Comparison of ENCODE assay signal across 14 cellular contexts in genomic region chr5:126610163-126610562, GRCh38. TPM values are rescaled to one million over a fixed set of nuclear protein-coding genes. Genes with fewer than 3 reads are reported as not detected.
A peak's percentile ranks its signal among the peaks of the same experiment; 100 is the strongest.
DNase-seq lines count a peak whose midpoint lies in the region; ATAC-seq and TF ChIP-seq lines count a peak whose summit lies in the region.
"Had no signal": no experiment of that assay in that cellular context is flagged by ENCODE, and none has a peak within 500 bp of the region (broad histone marks: within the 10 kb centered on the region; RNA-seq: fewer than 3 reads in every experiment).

No MANE protein-coding gene starts in this region.

- POLR2A ChIA-PET in activated CD4-positive, alpha-beta T cell treated with anti-CD3 and anti-CD28 coated beads, Interleukin-2, amount 10 ng/mL, durations not matched to agents 7 days and 5 days (lab: Charles Lee) = interaction anchor here (0.7 kb wide), 1 partner anchor 12 kb away, joined by 5 read pairs; no protein-coding TSS in a partner anchor
- POLR2A ChIA-PET in OCI-LY7 (lab: Charles Lee) = interaction anchor here (0.6 to 1.8 kb wide), 5 partner anchors 12 to 168 kb away, joined by 3 to 13 read pairs (median 4); no protein-coding TSS in a partner anchor

- peaks cover 23% of the 10 kb centered on the region for H3K4me1 Mint-ChIP-seq in activated CD4-positive, alpha-beta T cell treated with anti-CD3 and anti-CD28 coated beads, Interleukin-2, amount 10 ng/mL, durations not matched to agents 24 days and 14 days
- peaks cover 34% of the 10 kb centered on the region for H3K4me1 Mint-ChIP-seq in activated CD4-positive, alpha-beta T cell treated with anti-CD3 and anti-CD28 coated beads, Interleukin-2, amount 10 ng/mL, durations not matched to agents 7 days and 5 days
- H3K4me1 Mint-ChIP-seq in central memory CD8-positive, alpha-beta T cell = peaks cover 45% of the 10 kb centered on the region
- peaks cover 10% of the 10 kb centered on the region for H3K4me1 Mint-ChIP-seq in neural crest cell

- H2AFZ ChIP-seq in OCI-LY7 (ENCODE audit: low read length) = no peak overlapping the region

- no peak for DNase-seq in activated CD4-positive, alpha-beta T cell treated with anti-CD3 and anti-CD28 coated beads, Interleukin-2, amount 10 ng/mL, durations not matched to agents 24 days and 14 days
- DNase-seq in activated CD4-positive, alpha-beta T cell treated with anti-CD3 and anti-CD28 coated beads, Interleukin-2, amount 10 ng/mL, durations not matched to agents 7 days and 5 days = no peak
- no peak for DNase-seq in OCI-LY7 (ENCODE audit: low spot score)
- no peak for DNase-seq in central memory CD8-positive, alpha-beta T cell (ENCODE audit: low spot score in 2 of 2)
- DNase-seq in neural crest cell (ENCODE audit: low read depth, low spot score) = no peak
- no peak for DNase-seq in EL
- no peak for DNase-seq in HK-2 (ENCODE audit: unreplicated experiment)
- DNase-seq in NCI-H2227 treated with DMSO at 0.1 percent for 48 hours (lab: John Stamatoyannopoulos, UW) = no peak
- DNase-seq: 8988T, KG1, NCI-H1092, NCI-H2107, NCI-H69 had no signal

- no peak for TF ChIP-seq CTCF in OCI-LY7 (conservative IDR thresholded peaks at IDR 0.05; ENCODE audit: low read length)
- TF ChIP-seq CTCF in neural crest cell (conservative IDR thresholded peaks at IDR 0.05) = no peak

- H3K4me1 ChIP-seq in OCI-LY7 (ENCODE audit: insufficient read depth, low read length, poor library complexity, severe bottlenecking) = peaks cover 94% of the 10 kb centered on the region

- peak overlapping the region; percentile 86 for H3K4me3 ChIP-seq in OCI-LY7 (ENCODE audit: low read depth, low read length, poor library complexity, severe bottlenecking)
- H3K4me3 ChIP-seq: BLaER1 treated with 17β-estradiol and CSF1 and Interleukin-3, amounts not matched to agents 10 nM and 100 nM had no signal

- H3K4me2 ChIP-seq in OCI-LY7 (ENCODE audit: low read length) = peak overlapping the region; percentile 78
- H3K4me2 ChIP-seq: BLaER1 treated with 17β-estradiol and CSF1 and Interleukin-3, amounts not matched to agents 10 nM and 100 nM had no signal

- no peaks in the 10 kb centered on the region for H3K9me3 Mint-ChIP-seq in activated CD4-positive, alpha-beta T cell treated with anti-CD3 and anti-CD28 coated beads, Interleukin-2, amount 10 ng/mL, durations not matched to agents 24 days and 14 days
- no peaks in the 10 kb centered on the region for H3K9me3 Mint-ChIP-seq in activated CD4-positive, alpha-beta T cell treated with anti-CD3 and anti-CD28 coated beads, Interleukin-2, amount 10 ng/mL, durations not matched to agents 7 days and 5 days
- H3K9me3 Mint-ChIP-seq in central memory CD8-positive, alpha-beta T cell = no peaks in the 10 kb centered on the region
- no peaks in the 10 kb centered on the region for H3K9me3 Mint-ChIP-seq in neural crest cell

- no peaks in the 10 kb centered on the region for H3K27me3 Mint-ChIP-seq in activated CD4-positive, alpha-beta T cell treated with anti-CD3 and anti-CD28 coated beads, Interleukin-2, amount 10 ng/mL, durations not matched to agents 24 days and 14 days
- H3K27me3 Mint-ChIP-seq in activated CD4-positive, alpha-beta T cell treated with anti-CD3 and anti-CD28 coated beads, Interleukin-2, amount 10 ng/mL, durations not matched to agents 7 days and 5 days = no peaks in the 10 kb centered on the region
- H3K27me3 Mint-ChIP-seq in central memory CD8-positive, alpha-beta T cell = no peaks in the 10 kb centered on the region
- no peaks in the 10 kb centered on the region for H3K27me3 Mint-ChIP-seq in neural crest cell (ENCODE audit: low read depth)

- H3K9me2 ChIP-seq in OCI-LY7 (ENCODE audit: insufficient read depth, low read length) = no peaks in the 10 kb centered on the region

- H3K4me3 Mint-ChIP-seq in activated CD4-positive, alpha-beta T cell treated with anti-CD3 and anti-CD28 coated beads, Interleukin-2, amount 10 ng/mL, durations not matched to agents 24 days and 14 days = no peak overlapping the region
- H3K4me3 Mint-ChIP-seq in activated CD4-positive, alpha-beta T cell treated with anti-CD3 and anti-CD28 coated beads, Interleukin-2, amount 10 ng/mL, durations not matched to agents 7 days and 5 days = no peak overlapping the region
- no peak overlapping the region for H3K4me3 Mint-ChIP-seq in central memory CD8-positive, alpha-beta T cell
- no peak overlapping the region for H3K4me3 Mint-ChIP-seq in neural crest cell

- H3K79me2 ChIP-seq in OCI-LY7 (ENCODE audit: insufficient read depth, low read depth, low read length) = peaks cover 94% of the 10 kb centered on the region

- H3K36me3 Mint-ChIP-seq in activated CD4-positive, alpha-beta T cell treated with anti-CD3 and anti-CD28 coated beads, Interleukin-2, amount 10 ng/mL, durations not matched to agents 24 days and 14 days (ENCODE audit: low read depth) = peaks cover 45% of the 10 kb centered on the region
- peaks cover 38% of the 10 kb centered on the region for H3K36me3 Mint-ChIP-seq in activated CD4-positive, alpha-beta T cell treated with anti-CD3 and anti-CD28 coated beads, Interleukin-2, amount 10 ng/mL, durations not matched to agents 7 days and 5 days (ENCODE audit: low read depth)
- H3K36me3 Mint-ChIP-seq in central memory CD8-positive, alpha-beta T cell (ENCODE audit: insufficient read depth) = peaks cover 67% of the 10 kb centered on the region
- H3K36me3 Mint-ChIP-seq in neural crest cell (ENCODE audit: low read depth) = peaks cover 13% of the 10 kb centered on the region

- H3K36me3 ChIP-seq in OCI-LY7 (ENCODE audit: insufficient read depth, low read length) = peaks cover 96% of the 10 kb centered on the region

- ATAC-seq in central memory CD8-positive, alpha-beta T cell (replicated peaks; ENCODE audit: extremely low read depth, poor library complexity, severe bottlenecking) = no peak

- CTCF ChIA-PET in activated CD4-positive, alpha-beta T cell treated with anti-CD3 and anti-CD28 coated beads, Interleukin-2, amount 10 ng/mL, durations not matched to agents 7 days and 5 days (lab: Charles Lee) = interaction anchor here (0.7 to 3.2 kb wide), 2 partner anchors 9 to 803 kb away, joined by 3 to 10 read pairs; partner anchors contain the start of gene PHAX
- CTCF ChIA-PET in OCI-LY7 (lab: Charles Lee; ENCODE audit: unreplicated experiment) = no interaction called here

- peak overlapping the region; percentile 97 for H3K27ac ChIP-seq in OCI-LY7 (ENCODE audit: low read depth, low read length, poor library complexity, severe bottlenecking)
- H3K27ac ChIP-seq: BLaER1 treated with 17β-estradiol and CSF1 and Interleukin-3, amounts not matched to agents 10 nM and 100 nM had no signal

- 0 out of 2 replicates have a peak, but pooled peaks cover 13% of the 10 kb centered on the region for H4K20me1 ChIP-seq in OCI-LY7 (ENCODE audit: insufficient read depth, low read length)

- H3K9me3 ChIP-seq in OCI-LY7 (ENCODE audit: low read length) = no peaks in the 10 kb centered on the region
- H3K9me3 ChIP-seq: BLaER1 treated with 17β-estradiol and CSF1 and Interleukin-3, amounts not matched to agents 10 nM and 100 nM had no signal

- H3K27ac Mint-ChIP-seq in activated CD4-positive, alpha-beta T cell treated with anti-CD3 and anti-CD28 coated beads, Interleukin-2, amount 10 ng/mL, durations not matched to agents 24 days and 14 days = peak overlapping the region; percentile 5
- no peak overlapping the region for H3K27ac Mint-ChIP-seq in activated CD4-positive, alpha-beta T cell treated with anti-CD3 and anti-CD28 coated beads, Interleukin-2, amount 10 ng/mL, durations not matched to agents 7 days and 5 days
- H3K27ac Mint-ChIP-seq in central memory CD8-positive, alpha-beta T cell (ENCODE audit: low read depth) = peak overlapping the region; percentile 23
- peak overlapping the region; percentile 20 for H3K27ac Mint-ChIP-seq in neural crest cell (ENCODE audit: unreplicated experiment)

- no TSS peak for BruUV-seq in OCI-LY7 (replicated peaks; lab: Mats Ljungman, UMichigan)

- intact Hi-C loops in activated CD4-positive, alpha-beta T cell treated with anti-CD3 and anti-CD28 coated beads, Interleukin-2, amount 10 ng/mL, durations not matched to agents 24 days and 14 days (cut with micrococcal nuclease) = no loop called here
- intact Hi-C loops in OCI-LY7 (cut with micrococcal nuclease; ENCODE audit: unreplicated experiment) = loop anchor here (10.0 kb wide), 1 partner anchor 1695 kb away; no protein-coding TSS in a partner anchor

RNA-seq across cellular contexts. Expression of gene PHAX, which starts 9.4 kb away (rescaled TPM):
- total RNA-seq in activated CD4-positive, alpha-beta T cell treated with anti-CD3 and anti-CD28 coated beads, Interleukin-2, amount 10 ng/mL, durations not matched to agents 24 days and 14 days = 50.2 and 51.7 TPM in 2 replicates
- total RNA-seq in activated CD4-positive, alpha-beta T cell treated with anti-CD3 and anti-CD28 coated beads, Interleukin-2, amount 10 ng/mL, durations not matched to agents 7 days and 5 days = 10 to 100 TPM; 34.1 TPM
- 73.8 and 89.7 TPM in 2 replicates for total RNA-seq in OCI-LY7 (2014; rRNA removed; shearing (Covaris generic))
- total RNA-seq in OCI-LY7 (2022) (113 and 128 TPM in 2 replicates), neural crest cell (47.2 and 51.4 TPM in 2 replicates)

RNA-seq across cellular contexts. Expression of gene ALDH7A1, which starts 15.1 kb away (rescaled TPM):
- 1.3 and 1.9 TPM in 2 replicates for total RNA-seq in activated CD4-positive, alpha-beta T cell treated with anti-CD3 and anti-CD28 coated beads, Interleukin-2, amount 10 ng/mL, durations not matched to agents 24 days and 14 days
- total RNA-seq in activated CD4-positive, alpha-beta T cell treated with anti-CD3 and anti-CD28 coated beads, Interleukin-2, amount 10 ng/mL, durations not matched to agents 7 days and 5 days = 1 to 10 TPM; 2.7 to 3.6 TPM
- total RNA-seq in OCI-LY7 (2014; rRNA removed; shearing (Covaris generic)) = not detected in 2 replicates
- total RNA-seq in OCI-LY7 (2022) = not detected in 2 replicates
- total RNA-seq in neural crest cell = 169 TPM in 2 replicates

Comparison
In these comparisons a context has a peak if more than half of its experiments do, and no peak if none do; other contexts are left out.
1. RNA of gene ALDH7A1, which starts 15.1 kb away (total RNA-seq): 169 TPM in neural crest cell; 2.7 to 3.6 TPM in activated CD4-positive, alpha-beta T cell treated with anti-CD3 and anti-CD28 coated beads, Interleukin-2, amount 10 ng/mL, durations not matched to agents 7 days and 5 days, 1.3 to 1.9 TPM in activated CD4-positive, alpha-beta T cell treated with anti-CD3 and anti-CD28 coated beads, Interleukin-2, amount 10 ng/mL, durations not matched to agents 24 days and 14 days and not detected in OCI-LY7; every median in the first group is over 10 times any median in the second.